Comparison of ENCODE assay signal across 8 cellular contexts in genomic region chr16:67846320-67847063, GRCh38. TPM values are rescaled to one million over a fixed set of nuclear protein-coding genes. Genes with fewer than 3 reads are reported as not detected.
DNase-seq lines count a peak whose midpoint lies in the region; ATAC-seq and TF ChIP-seq lines count a peak whose summit lies in the region.

Gene NUTF2, plus strand, starts transcription at chr16:67846933. Its CDS starts 18,198 bp downstream, at chr16:67865131.

- H3K27ac Mint-ChIP-seq in effector memory CD8-positive, alpha-beta T cell: peak within 1 kb of the TSS; percentile 72 to 96
- peak within 1 kb of the TSS; percentile 88 for H3K27ac Mint-ChIP-seq in memory B cell

- H3K4me1 Mint-ChIP-seq in effector memory CD8-positive, alpha-beta T cell (ENCODE audit: low read depth in 2 of 2): peaks cover 39 to 43% of the 10 kb centered on the region in 2 donors
- H3K4me1 Mint-ChIP-seq in memory B cell: peaks cover 25% of the 10 kb centered on the region

- TF ChIP-seq CTCF in GM20000 (IDR thresholded peaks at IDR 0.05; ENCODE audit: extremely low read depth, missing control alignments): no peak

- peak within 1 kb of the TSS; percentile 85 to 92 for H3K4me3 Mint-ChIP-seq in effector memory CD8-positive, alpha-beta T cell
- H3K4me3 Mint-ChIP-seq in memory B cell: peak within 1 kb of the TSS; percentile 90

- H3K27me3 Mint-ChIP-seq in effector memory CD8-positive, alpha-beta T cell: no peaks in the 10 kb centered on the region
- H3K27me3 Mint-ChIP-seq in memory B cell: no peaks in the 10 kb centered on the region

- ATAC-seq in effector memory CD8-positive, alpha-beta T cell (replicated peaks): peak; percentile 67
- peak; percentile 67 for ATAC-seq in memory B cell (ENCODE audit: low read depth)

- no peaks in the 10 kb centered on the region for H3K9me3 Mint-ChIP-seq in effector memory CD8-positive, alpha-beta T cell
- no peaks in the 10 kb centered on the region for H3K9me3 Mint-ChIP-seq in memory B cell

- H3K36me3 Mint-ChIP-seq in effector memory CD8-positive, alpha-beta T cell (ENCODE audit: insufficient read depth): peaks cover 31% of the 10 kb centered on the region
- H3K36me3 Mint-ChIP-seq in memory B cell: no peaks in the 10 kb centered on the region

- DNase-seq in CMK (ENCODE audit: low read depth): peak; percentile 96
- peak; percentile 98 for DNase-seq in GM20000 (ENCODE audit: low spot score)
- peak; percentile 96 for DNase-seq in HT1080 (ENCODE audit: low read depth)
- DNase-seq in NOMO-1 treated with DMSO at 0.1 percent for 48 hours (lab: John Stamatoyannopoulos, UW; ENCODE audit: unreplicated experiment): peak; percentile 96
- peak; percentile 90 to 91 for DNase-seq in activated CD8-positive, alpha-beta memory T cell treated with anti-CD3 and anti-CD28 coated beads for 4 hours (ENCODE audit: low read depth in 2 of 2)
- peak; percentile 95 to 97 (median 96) for DNase-seq in effector memory CD8-positive, alpha-beta T cell
- DNase-seq in memory B cell (ENCODE audit: low spot score in 2 of 2): peak; percentile 95 to 97
- peak; percentile 94 for DNase-seq in stimulated activated CD8-positive, alpha-beta memory T cell treated with anti-CD3 and anti-CD28 coated beads, Interleukin-12 subunit alpha, Interleukin-12 subunit beta, amount 100 ng/mL, for 4 hours (ENCODE audit: low read depth)

RNA-seq across cellular contexts. Expression of gene NUTF2, which starts in this region (rescaled TPM):
- total RNA-seq in HT1080 (2014; rRNA removed; shearing (Covaris generic)): 236 and 318 TPM in 2 replicates
- 172 and 490 TPM in 2 replicates for polyA plus RNA-seq in HT1080 (2015; cell fraction: cytosol; rRNA removed)
- polyA plus RNA-seq in HT1080 (2015; cell fraction: nucleus; rRNA removed): 153 and 209 TPM in 2 replicates

Comparison
In these comparisons a context has a peak if more than half of its experiments do, and no peak if none do; other contexts are left out.
1. Peak in every context shown above with its lines: DNase-seq and ATAC-seq.